13 cellular contexts compared by ENCODE assay signal in the genomic region with DNA sequence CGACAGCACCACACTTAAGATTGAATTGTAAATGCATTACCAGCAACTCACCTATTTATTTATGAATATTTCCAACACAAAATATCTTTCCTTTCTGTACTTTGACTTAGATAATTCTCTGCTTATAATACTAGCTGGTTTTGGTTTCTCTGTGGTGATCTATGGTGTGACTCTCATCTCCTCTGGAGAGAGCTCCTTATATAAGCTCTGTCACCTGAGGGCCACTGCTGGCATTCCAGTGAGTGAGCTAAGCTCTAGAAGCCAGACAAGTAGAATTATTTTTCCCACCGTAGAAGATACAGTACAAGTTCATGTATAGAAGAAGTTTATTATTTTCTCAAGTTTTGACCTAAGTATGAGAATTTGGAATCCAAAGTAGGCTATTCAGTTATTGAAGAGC.
DNase-seq lines count a peak whose midpoint lies in the region; ATAC-seq and TF ChIP-seq lines count a peak whose summit lies in the region.
"Had no signal": no experiment of that assay in that cellular context is flagged by ENCODE, and none has a peak within 500 bp of the region (broad histone marks: within the 10 kb centered on the region; RNA-seq: fewer than 3 reads in every experiment).

No MANE protein-coding gene starts in this region.

- no peak overlapping the region for H3K4me3 ChIP-seq in sigmoid colon
- H3K4me3 ChIP-seq: ascending aorta had no signal

- H3K36me3 ChIP-seq in sigmoid colon, result no peaks in the 10 kb centered on the region
- H3K36me3 ChIP-seq: ascending aorta had no signal

- POLR2A ChIA-PET in GM10248 (lab: Yijun Ruan, JAX), result no interaction called here

- TF ChIP-seq CTCF in sigmoid colon (IDR thresholded peaks at IDR 0.05) (no peak), GM10248 (IDR thresholded peaks at IDR 0.05; ENCODE audit: control extremely low read depth, extremely low read depth, low read depth, missing control alignments) (no peak)

- no peak for TF ChIP-seq POLR2A in sigmoid colon (IDR thresholded peaks at IDR 0.05)

- WGBS in sigmoid colon, 2 donors, result 80 to 87% methylated on average over 2 of the region's 2 CpGs

- H3K4me1 Mint-ChIP-seq in activated naive CD4-positive, alpha-beta T cell treated with anti-CD3 and anti-CD28 coated beads for 36 hours (ENCODE audit: low read depth), result peaks cover 89% of the 10 kb centered on the region

- H3K27ac Mint-ChIP-seq in activated naive CD4-positive, alpha-beta T cell treated with anti-CD3 and anti-CD28 coated beads for 36 hours, result peak overlapping the region; percentile 85

- no peak overlapping the region for H3K4me3 Mint-ChIP-seq in activated naive CD4-positive, alpha-beta T cell treated with anti-CD3 and anti-CD28 coated beads for 36 hours

- intact Hi-C loops in activated naive CD4-positive, alpha-beta T cell treated with anti-CD3 and anti-CD28 coated beads for 36 hours (cut with micrococcal nuclease), result loop anchor here (1.0 to 5.0 kb wide), 3 partner anchors 8 to 262 kb away; a partner anchor contains a TSS
- intact Hi-C loops in sigmoid colon (cut with DNase I), result no loop called here

- no peaks in the 10 kb centered on the region for H3K9me3 ChIP-seq in sigmoid colon
- H3K9me3 ChIP-seq: ascending aorta had no signal

- CTCF ChIA-PET in activated naive CD4-positive, alpha-beta T cell treated with anti-CD3 and anti-CD28 coated beads for 36 hours (lab: Charles Lee), result interaction anchor here (0.7 to 1.1 kb wide), 3 partner anchors 9 to 17 kb away, joined by 3 read pairs; no protein-coding TSS in a partner anchor
- CTCF ChIA-PET in GM10248 (lab: Yijun Ruan, JAX), result interaction anchor here (0.8 to 3.3 kb wide), 7 partner anchors 9 to 94 kb away, joined by 3 to 22 read pairs (median 3); no protein-coding TSS in a partner anchor

- no peak for DNase-seq in activated naive CD4-positive, alpha-beta T cell treated with anti-CD3 and anti-CD28 coated beads for 36 hours
- no peak for DNase-seq in activated naive CD4-positive, alpha-beta T cell treated with anti-CD3 and anti-CD28 coated beads, Interleukin-2, amount 50 U/mL, for 16 hours
- no peak for DNase-seq in sigmoid colon
- no peak for DNase-seq in NCI-H2107 (lab: John Stamatoyannopoulos, UW)
- no peak for DNase-seq in GM10248 (ENCODE audit: extremely low spot score)
- DNase-seq: NCI-H146; nucleus accumbens; stimulated activated CD4-positive, alpha-beta T cell treated with anti-CD3 and anti-CD28 coated beads, Interleukin-4, amount 100 ng/mL, for 4 hours had no signal

- peaks cover 0 to 23% (median 6%) of the 10 kb centered on the region in 4 donors for H3K4me1 ChIP-seq in sigmoid colon

- no peak for TF ChIP-seq EP300 in sigmoid colon (IDR thresholded peaks at IDR 0.05)

- peak overlapping the region; percentile 45 for H3K27ac ChIP-seq in angular gyrus (ENCODE audit: low read depth, low read length)
- peak overlapping the region; percentile 20 for H3K27ac ChIP-seq in temporal lobe (ENCODE audit: low read depth, low read length)
- H3K27ac ChIP-seq in sigmoid colon, result no peak overlapping the region
- H3K27ac ChIP-seq: ascending aorta, epithelial cell of prostate had no signal

- peak; percentile 33 for ATAC-seq in HG03378 (IDR thresholded peaks at IDR 0.05; ENCODE audit: unreplicated experiment)

- H3K27me3 Mint-ChIP-seq in activated naive CD4-positive, alpha-beta T cell treated with anti-CD3 and anti-CD28 coated beads for 36 hours (ENCODE audit: low read depth), result no peaks in the 10 kb centered on the region

- H3K36me3 Mint-ChIP-seq in activated naive CD4-positive, alpha-beta T cell treated with anti-CD3 and anti-CD28 coated beads for 36 hours (ENCODE audit: low read depth), result peaks cover 29% of the 10 kb centered on the region

- H3K9me3 Mint-ChIP-seq in activated naive CD4-positive, alpha-beta T cell treated with anti-CD3 and anti-CD28 coated beads for 36 hours, result no peaks in the 10 kb centered on the region

- no peaks in the 10 kb centered on the region for H3K27me3 ChIP-seq in sigmoid colon
- H3K27me3 ChIP-seq: ascending aorta had no signal

Comparison
In these comparisons a context has a peak if more than half of its experiments do, and no peak if none do; other contexts are left out.
1. H3K27ac ChIP-seq: peak in angular gyrus (single experiment) and temporal lobe (single experiment); none in sigmoid colon (0 of 4).